1 cellular context compared by ENCODE assay signal in genomic region chr11:125072210-125072960, GRCh38.
A peak's percentile ranks its signal among the peaks of the same experiment; 100 is the strongest.
TF ChIP-seq lines count a peak whose summit lies in the region.

No MANE protein-coding gene starts in this region.

TF ChIP-seq in HepG2, 621 proteins besides CTCF, POLR2A, EP300 and RAD21 (continued from another document):
- TF ChIP-seq HNF1A (IDR thresholded peaks at IDR 0.05; ENCODE audit: low read depth) (peak; percentile 70), HNF1A (CRISPR knock-in tag; IDR thresholded peaks at IDR 0.05; ENCODE audit: borderline replicate concordance) (peak; percentile 87), SOX6 (IDR thresholded peaks at IDR 0.05) (no peak), SOX6 (CRISPR knock-in tag; IDR thresholded peaks at IDR 0.05) (peak; percentile 49), TFDP1 (CRISPR knock-in tag; IDR thresholded peaks at IDR 0.05; ENCODE audit: borderline replicate concordance) (0 out of 2 replicates have a peak, but pooled peaks have one; percentile 41), DZIP1 (CRISPR knock-in tag; IDR thresholded peaks at IDR 0.05) (no peak), BCL6 (CRISPR knock-in tag; IDR thresholded peaks at IDR 0.05) (peak; percentile 61), MED8 (CRISPR knock-in tag; IDR thresholded peaks at IDR 0.05; ENCODE audit: insufficient replicate concordance) (peak; percentile 36), ZBTB3 (CRISPR knock-in tag; IDR thresholded peaks at IDR 0.05; ENCODE audit: borderline replicate concordance, low read depth) (no peak), MLX (CRISPR knock-in tag; IDR thresholded peaks at IDR 0.05) (no peak), FOXP4 (CRISPR knock-in tag; IDR thresholded peaks at IDR 0.05) (peak; percentile 56; the same call in 1 of the 2 replicates), NR2F6 (IDR thresholded peaks at IDR 0.05) (no peak), NR2F6 (CRISPR knock-in tag; IDR thresholded peaks at IDR 0.05) (peak; percentile 48; the same call in 1 of the 2 replicates), ZSCAN31 (CRISPR knock-in tag; IDR thresholded peaks at IDR 0.05; ENCODE audit: low read depth) (no peak)
